ENCODE assay signal across 1 cellular context in the genomic region with DNA sequence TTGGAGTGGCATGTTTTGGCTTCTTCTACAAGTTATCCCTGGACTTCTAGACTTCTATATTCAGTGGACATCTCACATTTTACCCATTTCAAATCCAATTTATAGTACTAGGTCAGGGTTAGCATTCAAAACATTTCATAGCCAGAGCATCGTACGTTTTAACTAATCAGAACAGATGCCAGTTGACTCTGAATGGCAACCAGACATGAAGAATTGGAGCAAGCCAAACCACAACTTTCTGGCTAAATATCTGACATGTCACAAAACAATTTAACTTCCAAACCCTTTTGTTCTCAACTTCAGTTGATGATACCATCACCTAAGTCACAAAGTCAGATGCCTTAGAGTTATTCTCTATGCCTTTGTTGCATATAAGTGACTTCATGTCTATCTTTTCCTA.
TF ChIP-seq lines count a peak whose summit lies in the region.

No MANE protein-coding gene starts in this region.

TF ChIP-seq in SK-N-SH, 30 proteins besides CTCF, POLR2A, EP300 and RAD21 (continued from another document):
- TF ChIP-seq, protein P1, sequence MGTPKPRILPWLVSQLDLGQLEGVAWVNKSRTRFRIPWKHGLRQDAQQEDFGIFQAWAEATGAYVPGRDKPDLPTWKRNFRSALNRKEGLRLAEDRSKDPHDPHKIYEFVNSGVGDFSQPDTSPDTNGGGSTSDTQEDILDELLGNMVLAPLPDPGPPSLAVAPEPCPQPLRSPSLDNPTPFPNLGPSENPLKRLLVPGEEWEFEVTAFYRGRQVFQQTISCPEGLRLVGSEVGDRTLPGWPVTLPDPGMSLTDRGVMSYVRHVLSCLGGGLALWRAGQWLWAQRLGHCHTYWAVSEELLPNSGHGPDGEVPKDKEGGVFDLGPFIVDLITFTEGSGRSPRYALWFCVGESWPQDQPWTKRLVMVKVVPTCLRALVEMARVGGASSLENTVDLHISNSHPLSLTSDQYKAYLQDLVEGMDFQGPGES (IDR thresholded peaks at IDR 0.05; ENCODE audit: low read depth, low read length), result no peak
- TF ChIP-seq NFIC (IDR thresholded peaks at IDR 0.05; ENCODE audit: borderline replicate concordance) (peak; percentile 68), RXRA (IDR thresholded peaks at IDR 0.05; ENCODE audit: borderline replicate concordance, low read depth) (no peak), FOSL2 (IDR thresholded peaks at IDR 0.05; ENCODE audit: borderline replicate concordance, low read depth) (no peak), MEF2A (IDR thresholded peaks at IDR 0.05; ENCODE audit: borderline replicate concordance, low read depth) (no peak), YY1 (IDR thresholded peaks at IDR 0.05; ENCODE audit: low read depth) (no peak), FOXM1 (IDR thresholded peaks at IDR 0.05; ENCODE audit: low read depth) (no peak), ELF1 (IDR thresholded peaks at IDR 0.05) (no peak), CHD2 (IDR thresholded peaks at IDR 0.05; ENCODE audit: low read length, partially characterized antibody) (no peak), EZH2phosphoT487 (IDR thresholded peaks at IDR 0.05; ENCODE audit: borderline replicate concordance, low read depth) (no peak)
- TF ChIP-seq, protein P2, sequence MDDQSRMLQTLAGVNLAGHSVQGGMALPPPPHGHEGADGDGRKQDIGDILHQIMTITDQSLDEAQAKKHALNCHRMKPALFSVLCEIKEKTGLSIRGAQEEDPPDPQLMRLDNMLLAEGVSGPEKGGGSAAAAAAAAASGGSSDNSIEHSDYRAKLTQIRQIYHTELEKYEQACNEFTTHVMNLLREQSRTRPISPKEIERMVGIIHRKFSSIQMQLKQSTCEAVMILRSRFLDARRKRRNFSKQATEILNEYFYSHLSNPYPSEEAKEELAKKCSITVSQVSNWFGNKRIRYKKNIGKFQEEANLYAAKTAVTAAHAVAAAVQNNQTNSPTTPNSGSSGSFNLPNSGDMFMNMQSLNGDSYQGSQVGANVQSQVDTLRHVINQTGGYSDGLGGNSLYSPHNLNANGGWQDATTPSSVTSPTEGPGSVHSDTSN (IDR thresholded peaks at IDR 0.05), result peak; percentile 82
- TF ChIP-seq, protein P3, sequence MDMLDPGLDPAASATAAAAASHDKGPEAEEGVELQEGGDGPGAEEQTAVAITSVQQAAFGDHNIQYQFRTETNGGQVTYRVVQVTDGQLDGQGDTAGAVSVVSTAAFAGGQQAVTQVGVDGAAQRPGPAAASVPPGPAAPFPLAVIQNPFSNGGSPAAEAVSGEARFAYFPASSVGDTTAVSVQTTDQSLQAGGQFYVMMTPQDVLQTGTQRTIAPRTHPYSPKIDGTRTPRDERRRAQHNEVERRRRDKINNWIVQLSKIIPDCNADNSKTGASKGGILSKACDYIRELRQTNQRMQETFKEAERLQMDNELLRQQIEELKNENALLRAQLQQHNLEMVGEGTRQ (IDR thresholded peaks at IDR 0.05; ENCODE audit: borderline replicate concordance, low read depth, low read length), result no peak
- TF ChIP-seq, protein P4, sequence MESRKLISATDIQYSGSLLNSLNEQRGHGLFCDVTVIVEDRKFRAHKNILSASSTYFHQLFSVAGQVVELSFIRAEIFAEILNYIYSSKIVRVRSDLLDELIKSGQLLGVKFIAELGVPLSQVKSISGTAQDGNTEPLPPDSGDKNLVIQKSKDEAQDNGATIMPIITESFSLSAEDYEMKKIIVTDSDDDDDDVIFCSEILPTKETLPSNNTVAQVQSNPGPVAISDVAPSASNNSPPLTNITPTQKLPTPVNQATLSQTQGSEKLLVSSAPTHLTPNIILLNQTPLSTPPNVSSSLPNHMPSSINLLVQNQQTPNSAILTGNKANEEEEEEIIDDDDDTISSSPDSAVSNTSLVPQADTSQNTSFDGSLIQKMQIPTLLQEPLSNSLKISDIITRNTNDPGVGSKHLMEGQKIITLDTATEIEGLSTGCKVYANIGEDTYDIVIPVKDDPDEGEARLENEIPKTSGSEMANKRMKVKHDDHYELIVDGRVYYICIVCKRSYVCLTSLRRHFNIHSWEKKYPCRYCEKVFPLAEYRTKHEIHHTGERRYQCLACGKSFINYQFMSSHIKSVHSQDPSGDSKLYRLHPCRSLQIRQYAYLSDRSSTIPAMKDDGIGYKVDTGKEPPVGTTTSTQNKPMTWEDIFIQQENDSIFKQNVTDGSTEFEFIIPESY (IDR thresholded peaks at IDR 0.05; ENCODE audit: borderline replicate concordance, low read depth), result no peak
